11 cellular contexts compared by ENCODE assay signal in the genomic region with DNA sequence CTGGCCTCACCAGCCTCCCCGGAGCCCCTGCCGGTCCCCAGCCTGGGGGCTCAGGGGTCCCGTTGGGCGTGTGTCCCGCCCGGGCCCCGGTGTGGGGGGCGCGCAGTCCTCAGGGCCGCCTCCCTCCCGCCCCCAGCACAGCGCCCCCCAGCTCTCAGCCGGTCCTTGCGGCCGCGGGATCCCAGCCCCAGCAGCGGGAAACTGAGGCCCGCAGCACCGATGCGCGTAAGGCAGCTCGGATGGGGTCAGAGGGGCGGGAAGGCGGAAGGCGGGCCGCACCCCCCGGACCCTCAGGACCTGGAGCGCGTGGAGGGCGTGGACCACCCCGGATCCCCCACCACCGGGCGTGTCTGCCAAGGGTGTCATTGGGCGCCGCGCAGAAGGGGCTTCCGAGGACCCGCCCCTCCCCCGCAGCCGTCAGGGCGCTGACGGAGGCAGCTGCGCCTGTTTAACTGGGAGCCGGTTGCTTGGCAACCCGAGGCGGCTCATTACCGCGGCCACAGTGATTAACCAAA. TPM values are rescaled to one million over a fixed set of nuclear protein-coding genes. Genes with fewer than 3 reads are reported as not detected.
DNase-seq lines count a peak whose midpoint lies in the region; FAIRE-seq and TF ChIP-seq lines count a peak whose summit lies in the region.
"Had no signal": no experiment of that assay in that cellular context is flagged by ENCODE, and none has a peak within 500 bp of the region (broad histone marks: within the 10 kb centered on the region; RNA-seq: fewer than 3 reads in every experiment).

No MANE protein-coding gene starts in this region.

- H3K27ac ChIP-seq in CD8-positive, alpha-beta memory T cell (ENCODE audit: low read depth, low read length) = no peak overlapping the region
- H3K27ac ChIP-seq in endothelial cell of umbilical vein (ENCODE audit: insufficient read depth, low read depth, low read length) = no peak overlapping the region
- H3K27ac ChIP-seq in vagina = no peak overlapping the region

- POLR2A ChIA-PET in CD8-positive, alpha-beta memory T cell (lab: Charles Lee) = no interaction called here
- POLR2A ChIA-PET in endothelial cell of umbilical vein (lab: Charles Lee) = no interaction called here

- no peaks in the 10 kb centered on the region for H3K36me3 Mint-ChIP-seq in CD8-positive, alpha-beta memory T cell

- peaks cover 15% of the 10 kb centered on the region for H3K4me1 ChIP-seq in CD8-positive, alpha-beta memory T cell (ENCODE audit: insufficient read depth, low read length)
- no peaks in the 10 kb centered on the region for H3K4me1 ChIP-seq in endothelial cell of umbilical vein (ENCODE audit: control insufficient read depth, extremely low read depth, insufficient read depth, low read length)
- peaks cover 24% of the 10 kb centered on the region for H3K4me1 ChIP-seq in vagina

- H3K27me3 ChIP-seq in CD8-positive, alpha-beta memory T cell (ENCODE audit: insufficient read depth, low read length, poor library complexity, severe bottlenecking) = peaks cover 61% of the 10 kb centered on the region
- H3K27me3 ChIP-seq in endothelial cell of umbilical vein (ENCODE audit: control insufficient read depth in 2 of 2, insufficient read depth in 2 of 2, low read length in 2 of 2) = peaks cover 66 to 79% of the 10 kb centered on the region in 2 experiments
- peaks cover 40% of the 10 kb centered on the region for H3K27me3 ChIP-seq in vagina

- TF ChIP-seq CTCF in endothelial cell of umbilical vein (IDR thresholded peaks at IDR 0.05; ENCODE audit: extremely low read depth in 1 of 2, insufficient read depth in 1 of 2, low read depth in 1 of 2, low read length in 2 of 2) = no peak
- no peak for TF ChIP-seq CTCF in GM20000 (IDR thresholded peaks at IDR 0.05; ENCODE audit: extremely low read depth, missing control alignments)
- TF ChIP-seq CTCF in vagina (IDR thresholded peaks at IDR 0.05) = no peak

- H3K4me3 Mint-ChIP-seq in CD8-positive, alpha-beta memory T cell = peak overlapping the region in 1 of 7 donors; percentile 59
- H3K4me3 Mint-ChIP-seq: activated T-cell treated with anti-CD3 and anti-CD28 coated beads, Interleukin-2, amount 50 U/mL, for 72 hours had no signal

- CTCF ChIA-PET in CD8-positive, alpha-beta memory T cell (lab: Charles Lee) = interaction anchor here (0.9 kb wide), 2 partner anchors 8 to 11 kb away, joined by 3 read pairs; no protein-coding TSS in a partner anchor
- CTCF ChIA-PET in endothelial cell of umbilical vein (lab: Charles Lee) = interaction anchor here (1.0 to 1.8 kb wide), 2 partner anchors 7 to 185 kb away, joined by 3 to 5 read pairs; no protein-coding TSS in a partner anchor

- no peaks in the 10 kb centered on the region for H3K9me3 ChIP-seq in CD8-positive, alpha-beta memory T cell (ENCODE audit: low read length)
- H3K9me3 ChIP-seq in endothelial cell of umbilical vein (replicated peaks; ENCODE audit: control insufficient read depth, insufficient read depth, low read length) (no peaks in the 10 kb centered on the region), vagina (no peaks in the 10 kb centered on the region)

- H3K9me1 ChIP-seq in endothelial cell of umbilical vein (replicated peaks; ENCODE audit: control insufficient read depth, extremely low read depth, insufficient read depth, low read length) = no peaks in the 10 kb centered on the region

- intact Hi-C loops in endothelial cell of umbilical vein (cut with micrococcal nuclease) (no loop called here), vagina (cut with DNase I) (no loop called here)

- H3K4me3 ChIP-seq in CD8-positive, alpha-beta memory T cell (ENCODE audit: low read length) = no peak overlapping the region
- H3K4me3 ChIP-seq in endothelial cell of umbilical vein (replicated peaks in 1 of 3; ENCODE audit: insufficient read depth in 1 of 3, low read depth in 1 of 3, low read length in 3 of 3) (no peak overlapping the region), vagina (peak overlapping the region in 1 of 2 donors; percentile 1)

- DNase-seq in AG08396 (ENCODE audit: low spot score) (peak; percentile 67), NCI-H2171 (lab: John Stamatoyannopoulos, UW) (peak; percentile 86), endothelial cell of umbilical vein (ENCODE audit: low read depth, low spot score) (no peak), GM20000 (ENCODE audit: low spot score) (no peak), vagina (ENCODE audit: extremely low spot score in 2 of 2) (no peak)
- peak in 3 of 5 donors; percentile 26 to 65 (median 27) for DNase-seq in CD8-positive, alpha-beta memory T cell
- no peak for DNase-seq in stimulated activated CD4-positive, alpha-beta T cell treated with anti-CD3 and anti-CD28 coated beads, Interleukin-1b, Interleukin-23, amount 100 ng/mL, for 48 hours
- DNase-seq: activated T-cell treated with anti-CD3 and anti-CD28 coated beads, Interleukin-2, amount 50 U/mL, for 72 hours; hippocampal formation; mammary epithelial cell had no signal

- H3K27ac Mint-ChIP-seq in CD8-positive, alpha-beta memory T cell = no peak overlapping the region
- H3K27ac Mint-ChIP-seq: activated T-cell treated with anti-CD3 and anti-CD28 coated beads, Interleukin-2, amount 50 U/mL, for 72 hours had no signal

- dilution Hi-C loops in endothelial cell of umbilical vein (cut with MboI; ENCODE audit: extremely low pct_ligation_motif_present, low sequenced_read_pairs) = no loop called here

- H4K20me1 ChIP-seq in endothelial cell of umbilical vein (replicated peaks; ENCODE audit: control insufficient read depth, extremely low read depth, insufficient read depth, low read length) = no peaks in the 10 kb centered on the region

- no peak overlapping the region for H3K4me2 ChIP-seq in endothelial cell of umbilical vein (ENCODE audit: insufficient read depth, low read length)

- H3K9ac ChIP-seq in endothelial cell of umbilical vein (replicated peaks; ENCODE audit: extremely low read depth, insufficient read depth, low read length) = no peak overlapping the region

- H3K79me2 ChIP-seq in endothelial cell of umbilical vein (ENCODE audit: control insufficient read depth, insufficient read depth, low read length) = no peaks in the 10 kb centered on the region

- H3K36me3 ChIP-seq in CD8-positive, alpha-beta memory T cell (ENCODE audit: insufficient read depth, low read length) = no peaks in the 10 kb centered on the region
- H3K36me3 ChIP-seq in endothelial cell of umbilical vein (ENCODE audit: control insufficient read depth in 2 of 2, extremely low read depth in 1 of 2, insufficient read depth in 2 of 2, low read length in 2 of 2) = no peaks in the 10 kb centered on the region
- no peaks in the 10 kb centered on the region for H3K36me3 ChIP-seq in vagina

- H3K4me1 Mint-ChIP-seq in CD8-positive, alpha-beta memory T cell = peaks cover 15 to 23% (median 19%) of the 10 kb centered on the region in 3 donors

- no peak for TF ChIP-seq POLR2A in endothelial cell of umbilical vein (IDR thresholded peaks at IDR 0.05; ENCODE audit: low read depth, low read length)
- TF ChIP-seq POLR2A in vagina (IDR thresholded peaks at IDR 0.05) = no peak

- peaks cover 60 to 71% of the 10 kb centered on the region in 2 donors for H3K27me3 Mint-ChIP-seq in CD8-positive, alpha-beta memory T cell

- no peak overlapping the region for H2AFZ ChIP-seq in endothelial cell of umbilical vein (ENCODE audit: low read depth, low read length)

- no TSS peak for BruUV-seq in endothelial cell of umbilical vein (replicated peaks; lab: Mats Ljungman, UMichigan)

- no peaks in the 10 kb centered on the region for H3K9me3 Mint-ChIP-seq in CD8-positive, alpha-beta memory T cell
- H3K9me3 Mint-ChIP-seq: activated T-cell treated with anti-CD3 and anti-CD28 coated beads, Interleukin-2, amount 50 U/mL, for 72 hours had no signal

- no peak for FAIRE-seq in endothelial cell of umbilical vein (lab: Jason Lieb, UNC)

TF ChIP-seq in endothelial cell of umbilical vein, 7 proteins besides CTCF, POLR2A, EP300 and RAD21:
- TF ChIP-seq, protein P1, sequence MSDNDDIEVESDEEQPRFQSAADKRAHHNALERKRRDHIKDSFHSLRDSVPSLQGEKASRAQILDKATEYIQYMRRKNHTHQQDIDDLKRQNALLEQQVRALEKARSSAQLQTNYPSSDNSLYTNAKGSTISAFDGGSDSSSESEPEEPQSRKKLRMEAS (IDR thresholded peaks at IDR 0.05; ENCODE audit: insufficient read depth, insufficient read length) = no peak
- TF ChIP-seq EZH2 (IDR thresholded peaks at IDR 0.05; ENCODE audit: borderline replicate concordance, low read depth, low read length, severe bottlenecking) = peak; percentile 27

RNA-seq across cellular contexts. Expression of a gene that starts 14.9 kb away (rescaled TPM):
- total RNA-seq in CD8-positive, alpha-beta memory T cell = not detected
- polyA plus RNA-seq in CD8-positive, alpha-beta memory T cell = not detected
- not detected in 2 replicates for total RNA-seq in endothelial cell of umbilical vein
- polyA plus RNA-seq in endothelial cell of umbilical vein = not detected in 2 replicates
- polyA plus RNA-seq in endothelial cell of umbilical vein (2011; cell fraction: cytosol; rRNA removed) = not detected in 2 replicates
- polyA plus RNA-seq in endothelial cell of umbilical vein (2011; cell fraction: nucleus; rRNA removed) = not detected in 2 replicates
- not detected in 2 replicates for polyA plus RNA-seq in endothelial cell of umbilical vein (2012)
- polyA minus RNA-seq in endothelial cell of umbilical vein = not detected in 2 replicates
- polyA minus RNA-seq in endothelial cell of umbilical vein (2011; cell fraction: cytosol; rRNA and poly(A)+ RNA removed) = not detected
- polyA minus RNA-seq in endothelial cell of umbilical vein (2011; cell fraction: nucleus; rRNA and poly(A)+ RNA removed) = not detected in 2 replicates
- not detected for total RNA-seq in vagina
- total RNA-seq: activated T-cell treated with anti-CD3 and anti-CD28 coated beads, Interleukin-2, amount 50 U/mL, for 72 hours; mammary epithelial cell; pulmonary artery endothelial cell had no signal
- polyA plus RNA-seq: mammary epithelial cell had no signal

Comparison
In these comparisons a context has a peak if more than half of its experiments do, and no peak if none do; other contexts are left out.
1. DNase-seq: peak in AG08396 (single experiment), CD8-positive, alpha-beta memory T cell (3 of 5) and NCI-H2171 (single experiment); none in endothelial cell of umbilical vein (single experiment), GM20000 (single experiment), vagina (0 of 2) and stimulated activated CD4-positive, alpha-beta T cell treated with anti-CD3 and anti-CD28 coated beads, Interleukin-1b, Interleukin-23, amount 100 ng/mL, for 48 hours (single experiment).